In the genomic region with DNA sequence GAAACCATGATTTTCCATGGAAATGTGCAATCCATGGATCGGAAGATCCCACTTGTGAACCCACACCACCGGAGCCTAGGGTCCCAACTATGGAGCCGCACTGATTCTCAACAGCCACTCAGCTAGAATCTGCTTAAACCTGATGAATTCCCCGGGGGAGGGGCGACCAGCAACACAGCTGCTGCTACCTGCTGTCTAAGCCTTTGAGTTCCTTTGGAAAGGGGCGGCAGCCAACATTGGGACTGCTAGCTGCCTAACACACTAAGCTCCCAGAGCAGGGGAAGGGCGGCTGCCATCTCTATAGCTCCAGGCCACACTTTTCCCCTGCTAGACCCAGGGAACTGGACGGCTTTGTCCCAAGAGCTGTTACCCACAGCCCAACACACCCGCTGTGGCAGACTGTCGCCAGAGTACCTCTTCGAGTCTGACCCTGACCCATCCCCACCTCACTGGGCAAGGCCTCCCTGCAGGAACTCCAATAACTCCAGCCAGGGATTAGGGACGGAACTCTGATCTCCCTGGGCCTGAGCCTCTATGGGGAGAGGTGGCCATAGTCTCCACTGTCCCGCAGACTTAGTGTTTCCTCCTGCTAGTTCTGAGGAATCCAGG, we compare ENCODE assay signal across 1 cellular context.
TF ChIP-seq lines count a peak whose summit lies in the region.

No MANE protein-coding gene starts in this region.

TF ChIP-seq in H1, 55 proteins besides CTCF, POLR2A, EP300 and RAD21 (continued from another document):
- TF ChIP-seq CHD2 (IDR thresholded peaks at IDR 0.05; ENCODE audit: low read length) (no peak), HDAC2 (IDR thresholded peaks at IDR 0.05; ENCODE audit: borderline replicate concordance in 1 of 2, low read depth in 2 of 2, low read length in 2 of 2) (no peak), SP4 (IDR thresholded peaks at IDR 0.05; ENCODE audit: low read length) (no peak), TBP (IDR thresholded peaks at IDR 0.05; ENCODE audit: low read depth, low read length) (no peak), TCF12 (IDR thresholded peaks at IDR 0.05; ENCODE audit: low read depth, low read length) (no peak), FOSL1 (IDR thresholded peaks at IDR 0.05; ENCODE audit: insufficient read depth, low read depth, low read length) (no peak), CREB1 (IDR thresholded peaks at IDR 0.05) (no peak)
